ENCODE assay signal across 1 cellular context in the genomic region with DNA sequence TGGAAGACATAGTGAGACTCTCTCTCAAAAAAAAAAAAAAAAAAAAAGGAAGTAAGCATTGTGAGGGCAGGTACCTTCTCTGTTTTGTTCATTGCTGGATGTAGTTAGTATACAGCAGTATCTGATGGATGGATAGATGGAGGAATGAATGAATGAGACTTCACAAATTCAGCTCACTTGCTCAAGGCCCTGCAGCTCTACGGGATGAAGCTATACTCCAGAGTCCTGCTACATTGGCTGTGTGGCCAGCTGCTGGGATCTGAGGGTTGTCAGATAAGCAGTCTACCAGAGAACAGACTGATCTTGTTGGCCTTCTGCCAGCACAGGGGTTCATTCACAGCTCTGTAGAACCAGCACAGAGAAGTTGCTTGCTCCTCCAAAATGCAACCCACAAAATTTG.
TF ChIP-seq lines count a peak whose summit lies in the region.

No MANE protein-coding gene starts in this region.

TF ChIP-seq in K562, 482 proteins besides CTCF, POLR2A, EP300 and RAD21 (continues in another document):
- TF ChIP-seq SMAD4 (CRISPR knock-in tag; conservative IDR thresholded peaks at IDR 0.05) (0 out of 2 replicates have a peak, but pooled peaks have one; percentile 14), ZNF696 (CRISPR knock-in tag; conservative IDR thresholded peaks at IDR 0.05) (no peak), PHTF2 (CRISPR knock-in tag; IDR thresholded peaks at IDR 0.05) (no peak), TRIM28 (IDR thresholded peaks at IDR 0.05) (peak; percentile 71; the same call in 1 of the 2 replicates), HLTF (IDR thresholded peaks at IDR 0.05) (no peak), TEAD4 (IDR thresholded peaks at IDR 0.05; ENCODE audit: low read length) (peak; percentile 65; the same call in 1 of the 2 replicates), TEAD4 (CRISPR knock-in tag; IDR thresholded peaks at IDR 0.05; ENCODE audit: borderline replicate concordance) (no peak), TRIM24 (IDR thresholded peaks at IDR 0.05) (peak; percentile 43 to 68; a peak in 3 of 4 replicates), CTBP1 (IDR thresholded peaks at IDR 0.05; ENCODE audit: borderline replicate concordance) (no peak), ATF1 (CRISPR knock-in tag; IDR thresholded peaks at IDR 0.05) (no peak), ATF1 (tag; IDR thresholded peaks at IDR 0.05) (no peak), SRSF9 (IDR thresholded peaks at IDR 0.05; ENCODE audit: borderline replicate concordance, low read depth, low read length) (no peak), CBFA2T2 (conservative IDR thresholded peaks at IDR 0.05) (peak; percentile 78), JUNB (CRISPR knock-in tag; conservative IDR thresholded peaks at IDR 0.05) (no peak), ZFP36 (IDR thresholded peaks at IDR 0.05; ENCODE audit: low read depth, low read length, partially characterized antibody) (peak; percentile 40), L3MBTL2 (IDR thresholded peaks at IDR 0.05) (no peak), STAT5A (IDR thresholded peaks at IDR 0.05; ENCODE audit: borderline replicate concordance, low read length) (peak; percentile 20; the same call in 1 of the 2 replicates), CBFA2T3 (IDR thresholded peaks at IDR 0.05) (peak; percentile 87), ZNF143 (CRISPR knock-in tag; IDR thresholded peaks at IDR 0.05) (no peak), DPF2 (IDR thresholded peaks at IDR 0.05) (peak; percentile 53; the same call in 1 of the 2 replicates), CXXC5 (CRISPR knock-in tag; IDR thresholded peaks at IDR 0.05) (no peak), ZC3H4 (CRISPR knock-in tag; IDR thresholded peaks at IDR 0.05; ENCODE audit: borderline replicate concordance) (no peak), KDM2B (CRISPR knock-in tag; IDR thresholded peaks at IDR 0.05) (no peak), ZBTB1 (CRISPR knock-in tag; IDR thresholded peaks at IDR 0.05; ENCODE audit: borderline replicate concordance, low read depth) (no peak), NFIX (CRISPR knock-in tag; IDR thresholded peaks at IDR 0.05; ENCODE audit: low read depth) (peak; percentile 70), ZKSCAN1 (IDR thresholded peaks at IDR 0.05; ENCODE audit: low read depth, low read length) (no peak), ZNF316 (IDR thresholded peaks at IDR 0.05) (peak; percentile 87), CREBBP (IDR thresholded peaks at IDR 0.05; ENCODE audit: low read depth, low read length) (no peak), ARID1B (IDR thresholded peaks at IDR 0.05) (peak; percentile 76), ZNF175 (CRISPR knock-in tag; IDR thresholded peaks at IDR 0.05; ENCODE audit: low read depth) (no peak), WHSC1 (IDR thresholded peaks at IDR 0.05; ENCODE audit: low read length) (no peak), KDM5B (IDR thresholded peaks at IDR 0.05; ENCODE audit: insufficient replicate concordance, low read depth, low read length) (no peak), ASH1L (IDR thresholded peaks at IDR 0.05; ENCODE audit: borderline replicate concordance, low read depth, partially characterized antibody) (no peak), POLR3G (IDR thresholded peaks at IDR 0.05; ENCODE audit: extremely low read depth, insufficient read length, insufficient replicate concordance) (no peak), SOX6 (IDR thresholded peaks at IDR 0.05) (0 out of 2 replicates have a peak, but pooled peaks have one; percentile 37), SAP30 (IDR thresholded peaks at IDR 0.05; ENCODE audit: borderline replicate concordance, insufficient read depth, low read depth, low read length, poor library complexity, severe bottlenecking) (no peak), TARDBP (IDR thresholded peaks at IDR 0.05) (no peak), ZNF586 (CRISPR knock-in tag; conservative IDR thresholded peaks at IDR 0.05) (no peak), GTF2E2 (tag; IDR thresholded peaks at IDR 0.05) (no peak), PML (IDR thresholded peaks at IDR 0.05; ENCODE audit: low read length) (peak; percentile 43; the same call in 1 of the 2 replicates), CBX3 (IDR thresholded peaks at IDR 0.05; ENCODE audit: borderline replicate concordance in 1 of 2, low read length in 2 of 2) (peak in 1 of 2 experiments; percentile 78; a peak in 1 of 3 replicates), JUND (IDR thresholded peaks at IDR 0.05; ENCODE audit: borderline replicate concordance, low read depth, low read length) (no peak), JUND (tag; IDR thresholded peaks at IDR 0.05; ENCODE audit: borderline replicate concordance, low read depth, low read length) (0 out of 3 replicates have a peak, but pooled peaks have one; percentile 17), U2AF2 (optimal IDR thresholded peaks at IDR 0.05; ENCODE audit: low read depth, low read length) (no peak), FUS (optimal IDR thresholded peaks at IDR 0.05; ENCODE audit: low read depth, low read length) (no peak), SMARCA4 (IDR thresholded peaks at IDR 0.05) (peak; percentile 48; the same call in 1 of the 2 replicates), KLF16 (IDR thresholded peaks at IDR 0.05) (peak; percentile 9; the same call in 1 of the 2 replicates), CC2D1A (IDR thresholded peaks at IDR 0.05) (peak; percentile 48; the same call in 1 of the 2 replicates), MYNN (IDR thresholded peaks at IDR 0.05) (0 out of 2 replicates have a peak, but pooled peaks have one; percentile 6), MYNN (CRISPR knock-in tag; IDR thresholded peaks at IDR 0.05) (no peak)
- TF ChIP-seq, protein P1, sequence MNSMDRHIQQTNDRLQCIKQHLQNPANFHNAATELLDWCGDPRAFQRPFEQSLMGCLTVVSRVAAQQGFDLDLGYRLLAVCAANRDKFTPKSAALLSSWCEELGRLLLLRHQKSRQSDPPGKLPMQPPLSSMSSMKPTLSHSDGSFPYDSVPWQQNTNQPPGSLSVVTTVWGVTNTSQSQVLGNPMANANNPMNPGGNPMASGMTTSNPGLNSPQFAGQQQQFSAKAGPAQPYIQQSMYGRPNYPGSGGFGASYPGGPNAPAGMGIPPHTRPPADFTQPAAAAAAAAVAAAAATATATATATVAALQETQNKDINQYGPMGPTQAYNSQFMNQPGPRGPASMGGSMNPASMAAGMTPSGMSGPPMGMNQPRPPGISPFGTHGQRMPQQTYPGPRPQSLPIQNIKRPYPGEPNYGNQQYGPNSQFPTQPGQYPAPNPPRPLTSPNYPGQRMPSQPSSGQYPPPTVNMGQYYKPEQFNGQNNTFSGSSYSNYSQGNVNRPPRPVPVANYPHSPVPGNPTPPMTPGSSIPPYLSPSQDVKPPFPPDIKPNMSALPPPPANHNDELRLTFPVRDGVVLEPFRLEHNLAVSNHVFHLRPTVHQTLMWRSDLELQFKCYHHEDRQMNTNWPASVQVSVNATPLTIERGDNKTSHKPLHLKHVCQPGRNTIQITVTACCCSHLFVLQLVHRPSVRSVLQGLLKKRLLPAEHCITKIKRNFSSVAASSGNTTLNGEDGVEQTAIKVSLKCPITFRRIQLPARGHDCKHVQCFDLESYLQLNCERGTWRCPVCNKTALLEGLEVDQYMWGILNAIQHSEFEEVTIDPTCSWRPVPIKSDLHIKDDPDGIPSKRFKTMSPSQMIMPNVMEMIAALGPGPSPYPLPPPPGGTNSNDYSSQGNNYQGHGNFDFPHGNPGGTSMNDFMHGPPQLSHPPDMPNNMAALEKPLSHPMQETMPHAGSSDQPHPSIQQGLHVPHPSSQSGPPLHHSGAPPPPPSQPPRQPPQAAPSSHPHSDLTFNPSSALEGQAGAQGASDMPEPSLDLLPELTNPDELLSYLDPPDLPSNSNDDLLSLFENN (IDR thresholded peaks at IDR 0.05; ENCODE audit: low read depth in 2 of 2, low read length in 2 of 2): no peak
- TF ChIP-seq, protein P2, sequence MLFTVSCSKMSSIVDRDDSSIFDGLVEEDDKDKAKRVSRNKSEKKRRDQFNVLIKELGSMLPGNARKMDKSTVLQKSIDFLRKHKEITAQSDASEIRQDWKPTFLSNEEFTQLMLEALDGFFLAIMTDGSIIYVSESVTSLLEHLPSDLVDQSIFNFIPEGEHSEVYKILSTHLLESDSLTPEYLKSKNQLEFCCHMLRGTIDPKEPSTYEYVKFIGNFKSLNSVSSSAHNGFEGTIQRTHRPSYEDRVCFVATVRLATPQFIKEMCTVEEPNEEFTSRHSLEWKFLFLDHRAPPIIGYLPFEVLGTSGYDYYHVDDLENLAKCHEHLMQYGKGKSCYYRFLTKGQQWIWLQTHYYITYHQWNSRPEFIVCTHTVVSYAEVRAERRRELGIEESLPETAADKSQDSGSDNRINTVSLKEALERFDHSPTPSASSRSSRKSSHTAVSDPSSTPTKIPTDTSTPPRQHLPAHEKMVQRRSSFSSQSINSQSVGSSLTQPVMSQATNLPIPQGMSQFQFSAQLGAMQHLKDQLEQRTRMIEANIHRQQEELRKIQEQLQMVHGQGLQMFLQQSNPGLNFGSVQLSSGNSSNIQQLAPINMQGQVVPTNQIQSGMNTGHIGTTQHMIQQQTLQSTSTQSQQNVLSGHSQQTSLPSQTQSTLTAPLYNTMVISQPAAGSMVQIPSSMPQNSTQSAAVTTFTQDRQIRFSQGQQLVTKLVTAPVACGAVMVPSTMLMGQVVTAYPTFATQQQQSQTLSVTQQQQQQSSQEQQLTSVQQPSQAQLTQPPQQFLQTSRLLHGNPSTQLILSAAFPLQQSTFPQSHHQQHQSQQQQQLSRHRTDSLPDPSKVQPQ (CRISPR knock-in tag; IDR thresholded peaks at IDR 0.05; ENCODE audit: borderline replicate concordance): no peak
- TF ChIP-seq, protein P3, sequence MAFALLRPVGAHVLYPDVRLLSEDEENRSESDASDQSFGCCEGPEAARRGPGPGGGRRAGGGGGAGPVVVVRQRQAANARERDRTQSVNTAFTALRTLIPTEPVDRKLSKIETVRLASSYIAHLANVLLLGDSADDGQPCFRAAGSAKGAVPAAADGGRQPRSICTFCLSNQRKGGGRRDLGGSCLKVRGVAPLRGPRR (CRISPR knock-in tag; IDR thresholded peaks at IDR 0.05): no peak
- TF ChIP-seq, protein P4, sequence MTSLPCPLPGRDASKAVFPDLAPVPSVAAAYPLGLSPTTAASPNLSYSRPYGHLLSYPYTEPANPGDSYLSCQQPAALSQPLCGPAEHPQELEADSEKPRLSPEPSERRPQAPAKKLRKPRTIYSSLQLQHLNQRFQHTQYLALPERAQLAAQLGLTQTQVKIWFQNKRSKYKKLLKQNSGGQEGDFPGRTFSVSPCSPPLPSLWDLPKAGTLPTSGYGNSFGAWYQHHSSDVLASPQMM (CRISPR knock-in tag; IDR thresholded peaks at IDR 0.05): no peak
- TF ChIP-seq, protein P5, sequence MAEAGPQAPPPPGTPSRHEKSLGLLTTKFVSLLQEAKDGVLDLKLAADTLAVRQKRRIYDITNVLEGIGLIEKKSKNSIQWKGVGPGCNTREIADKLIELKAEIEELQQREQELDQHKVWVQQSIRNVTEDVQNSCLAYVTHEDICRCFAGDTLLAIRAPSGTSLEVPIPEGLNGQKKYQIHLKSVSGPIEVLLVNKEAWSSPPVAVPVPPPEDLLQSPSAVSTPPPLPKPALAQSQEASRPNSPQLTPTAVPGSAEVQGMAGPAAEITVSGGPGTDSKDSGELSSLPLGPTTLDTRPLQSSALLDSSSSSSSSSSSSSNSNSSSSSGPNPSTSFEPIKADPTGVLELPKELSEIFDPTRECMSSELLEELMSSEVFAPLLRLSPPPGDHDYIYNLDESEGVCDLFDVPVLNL (CRISPR knock-in tag; IDR thresholded peaks at IDR 0.05; ENCODE audit: low read depth): no peak
- TF ChIP-seq, protein P6, sequence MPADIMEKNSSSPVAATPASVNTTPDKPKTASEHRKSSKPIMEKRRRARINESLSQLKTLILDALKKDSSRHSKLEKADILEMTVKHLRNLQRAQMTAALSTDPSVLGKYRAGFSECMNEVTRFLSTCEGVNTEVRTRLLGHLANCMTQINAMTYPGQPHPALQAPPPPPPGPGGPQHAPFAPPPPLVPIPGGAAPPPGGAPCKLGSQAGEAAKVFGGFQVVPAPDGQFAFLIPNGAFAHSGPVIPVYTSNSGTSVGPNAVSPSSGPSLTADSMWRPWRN (IDR thresholded peaks at IDR 0.05; ENCODE audit: low read depth): no peak
- TF ChIP-seq, protein P7, sequence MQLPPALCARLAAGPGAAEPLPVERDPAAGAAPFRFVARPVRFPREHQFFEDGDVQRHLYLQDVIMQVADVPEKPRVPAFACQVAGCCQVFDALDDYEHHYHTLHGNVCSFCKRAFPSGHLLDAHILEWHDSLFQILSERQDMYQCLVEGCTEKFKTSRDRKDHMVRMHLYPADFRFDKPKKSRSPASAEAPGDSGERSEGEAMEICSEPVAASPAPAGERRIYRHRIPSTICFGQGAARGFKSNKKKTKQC (CRISPR knock-in tag; IDR thresholded peaks at IDR 0.05): no peak
- TF ChIP-seq, protein P8, sequence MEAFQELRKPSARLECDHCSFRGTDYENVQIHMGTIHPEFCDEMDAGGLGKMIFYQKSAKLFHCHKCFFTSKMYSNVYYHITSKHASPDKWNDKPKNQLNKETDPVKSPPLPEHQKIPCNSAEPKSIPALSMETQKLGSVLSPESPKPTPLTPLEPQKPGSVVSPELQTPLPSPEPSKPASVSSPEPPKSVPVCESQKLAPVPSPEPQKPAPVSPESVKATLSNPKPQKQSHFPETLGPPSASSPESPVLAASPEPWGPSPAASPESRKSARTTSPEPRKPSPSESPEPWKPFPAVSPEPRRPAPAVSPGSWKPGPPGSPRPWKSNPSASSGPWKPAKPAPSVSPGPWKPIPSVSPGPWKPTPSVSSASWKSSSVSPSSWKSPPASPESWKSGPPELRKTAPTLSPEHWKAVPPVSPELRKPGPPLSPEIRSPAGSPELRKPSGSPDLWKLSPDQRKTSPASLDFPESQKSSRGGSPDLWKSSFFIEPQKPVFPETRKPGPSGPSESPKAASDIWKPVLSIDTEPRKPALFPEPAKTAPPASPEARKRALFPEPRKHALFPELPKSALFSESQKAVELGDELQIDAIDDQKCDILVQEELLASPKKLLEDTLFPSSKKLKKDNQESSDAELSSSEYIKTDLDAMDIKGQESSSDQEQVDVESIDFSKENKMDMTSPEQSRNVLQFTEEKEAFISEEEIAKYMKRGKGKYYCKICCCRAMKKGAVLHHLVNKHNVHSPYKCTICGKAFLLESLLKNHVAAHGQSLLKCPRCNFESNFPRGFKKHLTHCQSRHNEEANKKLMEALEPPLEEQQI (IDR thresholded peaks at IDR 0.05): no peak
- TF ChIP-seq, protein P9, sequence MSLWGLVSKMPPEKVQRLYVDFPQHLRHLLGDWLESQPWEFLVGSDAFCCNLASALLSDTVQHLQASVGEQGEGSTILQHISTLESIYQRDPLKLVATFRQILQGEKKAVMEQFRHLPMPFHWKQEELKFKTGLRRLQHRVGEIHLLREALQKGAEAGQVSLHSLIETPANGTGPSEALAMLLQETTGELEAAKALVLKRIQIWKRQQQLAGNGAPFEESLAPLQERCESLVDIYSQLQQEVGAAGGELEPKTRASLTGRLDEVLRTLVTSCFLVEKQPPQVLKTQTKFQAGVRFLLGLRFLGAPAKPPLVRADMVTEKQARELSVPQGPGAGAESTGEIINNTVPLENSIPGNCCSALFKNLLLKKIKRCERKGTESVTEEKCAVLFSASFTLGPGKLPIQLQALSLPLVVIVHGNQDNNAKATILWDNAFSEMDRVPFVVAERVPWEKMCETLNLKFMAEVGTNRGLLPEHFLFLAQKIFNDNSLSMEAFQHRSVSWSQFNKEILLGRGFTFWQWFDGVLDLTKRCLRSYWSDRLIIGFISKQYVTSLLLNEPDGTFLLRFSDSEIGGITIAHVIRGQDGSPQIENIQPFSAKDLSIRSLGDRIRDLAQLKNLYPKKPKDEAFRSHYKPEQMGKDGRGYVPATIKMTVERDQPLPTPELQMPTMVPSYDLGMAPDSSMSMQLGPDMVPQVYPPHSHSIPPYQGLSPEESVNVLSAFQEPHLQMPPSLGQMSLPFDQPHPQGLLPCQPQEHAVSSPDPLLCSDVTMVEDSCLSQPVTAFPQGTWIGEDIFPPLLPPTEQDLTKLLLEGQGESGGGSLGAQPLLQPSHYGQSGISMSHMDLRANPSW (CRISPR knock-in tag; IDR thresholded peaks at IDR 0.05): no peak
